ENCODE assay signal across 16 cellular contexts in the genomic region with DNA sequence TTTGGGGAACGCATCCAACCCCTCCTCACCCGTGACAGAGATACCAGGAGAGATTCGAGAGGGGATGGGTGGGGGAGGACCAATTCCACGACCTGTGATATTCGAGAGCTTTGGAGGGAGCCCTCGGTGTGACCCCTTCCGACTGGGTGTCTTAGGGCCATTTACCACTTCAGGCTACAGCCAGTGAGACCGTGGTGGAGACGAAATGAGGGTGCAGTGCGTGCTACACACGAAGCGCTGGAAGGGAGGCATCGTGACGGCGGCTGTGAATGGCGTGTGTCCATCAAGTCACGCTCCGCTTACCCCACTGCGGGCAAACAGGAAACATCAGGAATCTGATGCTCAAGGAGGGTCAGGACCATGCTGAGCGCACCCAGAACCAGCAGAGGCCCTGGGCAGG. TPM values are rescaled to one million over a fixed set of nuclear protein-coding genes. Genes with fewer than 3 reads are reported as not detected.
DNase-seq lines count a peak whose midpoint lies in the region; ATAC-seq, FAIRE-seq and TF ChIP-seq lines count a peak whose summit lies in the region.
"Had no signal": no experiment of that assay in that cellular context is flagged by ENCODE, and none has a peak within 500 bp of the region (broad histone marks: within the 10 kb centered on the region; RNA-seq: fewer than 3 reads in every experiment).

No MANE protein-coding gene starts in this region.

- no peak overlapping the region for H3K27ac Mint-ChIP-seq in GM23338

- TF ChIP-seq CTCF in left ventricle myocardium inferior (IDR thresholded peaks at IDR 0.05; ENCODE audit: borderline replicate concordance) (no peak), GM23338 (conservative IDR thresholded peaks at IDR 0.05; ENCODE audit: low read depth in 2 of 2) (no peak), kidney (IDR thresholded peaks at IDR 0.05; ENCODE audit: borderline replicate concordance, extremely low read depth, insufficient read depth) (no peak), left lung (IDR thresholded peaks at IDR 0.05) (no peak)

- peaks cover 3% of the 10 kb centered on the region; the same call in 1 of the 2 replicates for H4K20me1 ChIP-seq in GM23338 (replicated peaks; ENCODE audit: insufficient read depth)

- H3K27me3 ChIP-seq in left ventricle myocardium inferior (ENCODE audit: low read depth) (no peaks in the 10 kb centered on the region), GM23338 (ENCODE audit: insufficient read depth) (no peaks in the 10 kb centered on the region; the same call in 1 of the 2 replicates), left lung (no peaks in the 10 kb centered on the region)

- FAIRE-seq in kidney (lab: Jason Lieb, UNC), result no peak

- no peaks in the 10 kb centered on the region for H3K9me2 ChIP-seq in GM23338 (ENCODE audit: insufficient read depth)

- no peak overlapping the region for H3K9ac ChIP-seq in kidney (ENCODE audit: low read length in 2 of 2)
- H3K9ac ChIP-seq: GM23248 had no signal

- no peak overlapping the region for H2AFZ ChIP-seq in GM23338
- H2AFZ ChIP-seq: GM23248 had no signal

- ATAC-seq in Right ventricle myocardium inferior (no peak), GM23338 (no peak), sciatic nerve (no peak), left lung (no peak)

- peaks cover 33% of the 10 kb centered on the region for H3K4me1 ChIP-seq in left ventricle myocardium inferior
- H3K4me1 ChIP-seq in GM23338 (ENCODE audit: insufficient read depth), result peaks cover 12% of the 10 kb centered on the region
- no peaks in the 10 kb centered on the region for H3K4me1 ChIP-seq in kidney (ENCODE audit: control insufficient read depth in 1 of 2, insufficient read depth in 1 of 2, low read depth in 1 of 2, low read length in 2 of 2)
- peaks cover 0 to 23% of the 10 kb centered on the region in 2 donors for H3K4me1 ChIP-seq in left lung
- H3K4me1 ChIP-seq: HAP-1 had no signal

- peaks cover 9% of the 10 kb centered on the region; the same call in 2 of the 3 replicates for H3K36me3 Mint-ChIP-seq in GM23338 (ENCODE audit: low read depth)

- intact Hi-C loops in left ventricle myocardium inferior (cut with micrococcal nuclease) (no loop called here), Right ventricle myocardium inferior (cut with DNase I) (no loop called here), kidney (cut with DNase I) (no loop called here), sciatic nerve (cut with DNase I) (loop anchor here (2.0 kb wide), 1 partner anchor 77 kb away; no protein-coding TSS in a partner anchor), left lung (cut with DNase I) (no loop called here)

- H3K4me1 Mint-ChIP-seq in GM23338, result peaks cover 16% of the 10 kb centered on the region

- H3K9me3 ChIP-seq in left ventricle myocardium inferior (replicated peaks) (no peaks in the 10 kb centered on the region), kidney (ENCODE audit: control insufficient read depth in 1 of 2, low read length in 2 of 2) (no peaks in the 10 kb centered on the region), left lung (no peaks in the 10 kb centered on the region)
- H3K9me3 ChIP-seq: HAP-1 had no signal

- no peak for DNase-seq in left ventricle myocardium inferior
- DNase-seq in Right ventricle myocardium inferior (ENCODE audit: missing footprints), result no peak
- DNase-seq in GM23338 (ENCODE audit: low spot score), result no peak
- peak; percentile 68 for DNase-seq in kidney
- no peak for DNase-seq in sciatic nerve (ENCODE audit: low spot score)
- no peak for DNase-seq in effector CD8-positive, alpha-beta T cell (lab: John Stamatoyannopoulos, UW)
- no peak for DNase-seq in left lung
- DNase-seq: NCI-H1092, NCI-H187 treated with DMSO at 0.1 percent for 48 hours, NCI-H2107, NCI-H446 treated with DMSO at 0.1 percent for 48 hours had no signal

- peaks cover 4% of the 10 kb centered on the region; the same call in 1 of the 3 replicates for H3K9me3 Mint-ChIP-seq in GM23338
- H3K9me3 Mint-ChIP-seq: CD8-positive, alpha-beta memory T cell had no signal

- H3K4me3 Mint-ChIP-seq in GM23338, result no peak overlapping the region; the same call in 2 of the 3 replicates

- H3K4me3 ChIP-seq in left ventricle myocardium inferior (peak overlapping the region; percentile 50), GM23338 (no peak overlapping the region; the same call in 1 of the 2 replicates), kidney (ENCODE audit: low read length in 2 of 2) (no peak overlapping the region), left lung (no peak overlapping the region)
- H3K4me3 ChIP-seq: GM23248, HAP-1 had no signal

- no peak overlapping the region for H3K27ac ChIP-seq in left ventricle myocardium inferior (replicated peaks)
- H3K27ac ChIP-seq in GM23338 (ENCODE audit: low read depth), result no peak overlapping the region
- H3K27ac ChIP-seq in kidney (ENCODE audit: low read depth in 2 of 2, low read length in 2 of 2), result no peak overlapping the region
- no peak overlapping the region for H3K27ac ChIP-seq in left lung
- H3K27ac ChIP-seq: GM23248 had no signal

- peaks cover 13% of the 10 kb centered on the region for H3K27me3 Mint-ChIP-seq in GM23338 (ENCODE audit: insufficient read depth, low read depth, poor library complexity)
- H3K27me3 Mint-ChIP-seq: CD8-positive, alpha-beta memory T cell had no signal

- H3K36me3 ChIP-seq in left ventricle myocardium inferior (peaks cover 6% of the 10 kb centered on the region), GM23338 (ENCODE audit: insufficient read depth) (no peaks in the 10 kb centered on the region), kidney (ENCODE audit: control insufficient read depth in 1 of 2, insufficient read depth in 2 of 2, low read length in 2 of 2) (peaks cover 5 to 6% of the 10 kb centered on the region in 2 donors), left lung (peaks cover 0 to 44% of the 10 kb centered on the region in 2 donors)

- H3F3A ChIP-seq in GM23338 (replicated peaks; ENCODE audit: low read depth), result peaks cover 5% of the 10 kb centered on the region; the same call in 1 of the 2 replicates

- H3K4me2 ChIP-seq in GM23338, result peak overlapping the region; percentile 81; the same call in 1 of the 2 replicates

- peaks cover 2% of the 10 kb centered on the region; the same call in 1 of the 2 replicates for H3K79me2 ChIP-seq in GM23338 (replicated peaks; ENCODE audit: insufficient read depth)

TF ChIP-seq in GM23338, 12 proteins besides CTCF, POLR2A, EP300 and RAD21 (continues in another document):
- TF ChIP-seq, protein P1, sequence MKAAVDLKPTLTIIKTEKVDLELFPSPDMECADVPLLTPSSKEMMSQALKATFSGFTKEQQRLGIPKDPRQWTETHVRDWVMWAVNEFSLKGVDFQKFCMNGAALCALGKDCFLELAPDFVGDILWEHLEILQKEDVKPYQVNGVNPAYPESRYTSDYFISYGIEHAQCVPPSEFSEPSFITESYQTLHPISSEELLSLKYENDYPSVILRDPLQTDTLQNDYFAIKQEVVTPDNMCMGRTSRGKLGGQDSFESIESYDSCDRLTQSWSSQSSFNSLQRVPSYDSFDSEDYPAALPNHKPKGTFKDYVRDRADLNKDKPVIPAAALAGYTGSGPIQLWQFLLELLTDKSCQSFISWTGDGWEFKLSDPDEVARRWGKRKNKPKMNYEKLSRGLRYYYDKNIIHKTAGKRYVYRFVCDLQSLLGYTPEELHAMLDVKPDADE (IDR thresholded peaks at IDR 0.05), result no peak
- TF ChIP-seq ZNF114 (CRISPR knock-in tag; IDR thresholded peaks at IDR 0.05) (no peak), CREB1 (CRISPR knock-in tag; IDR thresholded peaks at IDR 0.05; ENCODE audit: low read depth) (no peak)

RNA-seq across cellular contexts. Expression of gene CTU1, which starts 10.4 kb away (rescaled TPM):
- total RNA-seq in left ventricle myocardium inferior (4.4 TPM), Right ventricle myocardium inferior (5.2 TPM), kidney (8.4 TPM), sciatic nerve (6.1 TPM), left lung (1 to 10 TPM; 7.4 to 9.9 TPM)
- 15.6 and 18.8 TPM in 2 replicates for total RNA-seq in GM23338 (2014; rRNA removed; shearing (Covaris generic))
- polyA plus RNA-seq in GM23338 (2016; fragmentation: Nextera tagmentation; extraction: Ambion mirVana) (3.7 and 11.0 TPM in 2 replicates), kidney (ENCODE audit: insufficient read depth, low read depth, low replicate concordance) (5.2 TPM)

RNA-seq across cellular contexts. Expression of gene KLK14, which starts 15.1 kb away (rescaled TPM):
- total RNA-seq in left ventricle myocardium inferior, result 1.6 TPM
- 2.8 TPM for total RNA-seq in Right ventricle myocardium inferior
- not detected in 2 replicates for total RNA-seq in GM23338 (2014; rRNA removed; shearing (Covaris generic))
- polyA plus RNA-seq in GM23338 (2016; fragmentation: Nextera tagmentation; extraction: Ambion mirVana), result 0.42 and 0.52 TPM in 2 replicates
- total RNA-seq in kidney, result 0.22 TPM
- polyA plus RNA-seq in kidney (ENCODE audit: insufficient read depth, low read depth, low replicate concordance), result not detected
- total RNA-seq in sciatic nerve, result 2.8 TPM
- total RNA-seq in left lung, result under 1 TPM; 0.26 to 0.37 TPM
- total RNA-seq: GM23248, HepG2 had no signal
- polyA plus RNA-seq: CD8-positive, alpha-beta memory T cell; GM23248; HepG2 had no signal

RNA-seq across cellular contexts. Expression of gene SIGLEC9, which starts 26.9 kb away (rescaled TPM):
- total RNA-seq in left ventricle myocardium inferior, result 1.7 TPM
- total RNA-seq in Right ventricle myocardium inferior, result 2.9 TPM
- total RNA-seq in GM23338 (2014; rRNA removed; shearing (Covaris generic)), result not detected in 2 replicates
- polyA plus RNA-seq in GM23338 (2016; fragmentation: Nextera tagmentation; extraction: Ambion mirVana), result not detected in 2 replicates
- total RNA-seq in kidney, result 8.1 TPM
- 1.6 TPM for polyA plus RNA-seq in kidney (ENCODE audit: insufficient read depth, low read depth, low replicate concordance)
- total RNA-seq in sciatic nerve, result 5.3 TPM
- 10 to 100 TPM in 1 of 2 donors, 1 to 10 TPM in 1; 8.0 to 46.5 TPM for total RNA-seq in left lung
- total RNA-seq: Calu3, GM23248, HepG2 had no signal
- polyA plus RNA-seq: GM23248, HepG2 had no signal

RNA-seq across cellular contexts. Expression of gene KLK13, which starts 32.9 kb away (rescaled TPM):
- total RNA-seq in left ventricle myocardium inferior, result not detected
- total RNA-seq in Right ventricle myocardium inferior, result not detected
- 1.1 and 5.7 TPM in 2 replicates for total RNA-seq in GM23338 (2014; rRNA removed; shearing (Covaris generic))
- polyA plus RNA-seq in GM23338 (2016; fragmentation: Nextera tagmentation; extraction: Ambion mirVana), result 3.6 and 4.5 TPM in 2 replicates
- not detected for total RNA-seq in kidney
- not detected for polyA plus RNA-seq in kidney (ENCODE audit: insufficient read depth, low read depth, low replicate concordance)
- total RNA-seq in sciatic nerve, result 0.58 TPM
- total RNA-seq in left lung, result 1 to 10 TPM in 1 of 2 donors, under 1 TPM in 1; 0.38 to 1.8 TPM
- total RNA-seq: Calu3; CD8-positive, alpha-beta memory T cell; GM23248; HepG2 had no signal
- polyA plus RNA-seq: CD8-positive, alpha-beta memory T cell had no signal

RNA-seq across cellular contexts. Expression of gene SIGLEC7, which starts 44.3 kb away (rescaled TPM):
- total RNA-seq in left ventricle myocardium inferior (0.47 TPM), Right ventricle myocardium inferior (0.87 TPM), kidney (4.0 TPM), sciatic nerve (2.0 TPM), left lung (10 to 100 TPM in 1 of 2 donors, 1 to 10 TPM in 1; 7.3 to 10.4 TPM)
- total RNA-seq in GM23338 (2014; rRNA removed; shearing (Covaris generic)), result not detected in 2 replicates
- polyA plus RNA-seq in GM23338 (2016; fragmentation: Nextera tagmentation; extraction: Ambion mirVana) (not detected in 2 replicates), kidney (ENCODE audit: insufficient read depth, low read depth, low replicate concordance) (1.2 TPM)
- total RNA-seq: Calu3, GM23248, HepG2 had no signal
- polyA plus RNA-seq: GM23248, HepG2 had no signal
